11 cellular contexts compared by ENCODE assay signal in the genomic region with DNA sequence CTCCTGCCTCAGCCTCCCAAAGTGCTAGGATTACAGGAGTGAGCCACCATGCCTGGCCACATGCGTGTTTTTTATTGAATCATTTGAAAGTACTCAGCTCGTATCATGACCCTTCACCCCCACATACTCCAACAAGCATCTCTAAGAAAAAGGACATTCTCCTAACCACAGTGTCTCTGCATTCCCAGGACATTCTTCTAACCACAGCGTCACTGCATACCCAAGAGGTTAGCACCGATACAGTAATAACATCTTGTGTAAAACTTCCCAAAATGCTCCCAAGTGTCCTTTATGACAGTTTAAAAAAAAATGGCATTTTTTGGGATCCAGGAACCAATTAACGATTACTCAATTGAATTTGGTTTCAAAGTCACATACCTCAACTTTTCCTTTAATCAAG. TPM values are rescaled to one million over a fixed set of nuclear protein-coding genes. Genes with fewer than 3 reads are reported as not detected.
A peak's percentile ranks its signal among the peaks of the same experiment; 100 is the strongest.
DNase-seq lines count a peak whose midpoint lies in the region; ATAC-seq and TF ChIP-seq lines count a peak whose summit lies in the region.
"Had no signal": no experiment of that assay in that cellular context is flagged by ENCODE, and none has a peak within 500 bp of the region (broad histone marks: within the 10 kb centered on the region; RNA-seq: fewer than 3 reads in every experiment).

No MANE protein-coding gene starts in this region.

- H3K4me3 Mint-ChIP-seq in stimulated activated effector memory CD8-positive, alpha-beta T cell treated with anti-CD3 and anti-CD28 coated beads, Interleukin-12 subunit alpha, Interleukin-12 subunit beta, amount 100 ng/mL, for 72 hours, result no peak overlapping the region

- no peaks in the 10 kb centered on the region for H3K9me3 ChIP-seq in MG63

- TF ChIP-seq CTCF in AG10803 (conservative IDR thresholded peaks at IDR 0.05; ENCODE audit: low read length), result no peak

- H3K4me1 Mint-ChIP-seq in stimulated activated effector memory CD8-positive, alpha-beta T cell treated with anti-CD3 and anti-CD28 coated beads, Interleukin-12 subunit alpha, Interleukin-12 subunit beta, amount 100 ng/mL, for 72 hours, result peaks cover 27% of the 10 kb centered on the region

- H3K4me3 ChIP-seq in AG10803 (ENCODE audit: low read length), result no peak overlapping the region
- no peak overlapping the region for H3K4me3 ChIP-seq in MG63
- H3K4me3 ChIP-seq: cardiac muscle cell had no signal

- H3K27me3 ChIP-seq in MG63, result no peaks in the 10 kb centered on the region
- H3K27me3 ChIP-seq: cardiac muscle cell had no signal

- H3K27ac ChIP-seq in epithelial cell of prostate, result peak overlapping the region; percentile 92

- ATAC-seq in GM21717 (IDR thresholded peaks at IDR 0.05; ENCODE audit: unreplicated experiment) (no peak), HG02623 (IDR thresholded peaks at IDR 0.05; ENCODE audit: unreplicated experiment) (no peak)
- no peak for ATAC-seq in stimulated activated effector memory CD8-positive, alpha-beta T cell treated with anti-CD3 and anti-CD28 coated beads, Interleukin-12 subunit alpha, Interleukin-12 subunit beta, amount 100 ng/mL, for 72 hours

- no peak overlapping the region for H3K27ac Mint-ChIP-seq in stimulated activated effector memory CD8-positive, alpha-beta T cell treated with anti-CD3 and anti-CD28 coated beads, Interleukin-12 subunit alpha, Interleukin-12 subunit beta, amount 100 ng/mL, for 72 hours

- H3K9me3 Mint-ChIP-seq in stimulated activated effector memory CD8-positive, alpha-beta T cell treated with anti-CD3 and anti-CD28 coated beads, Interleukin-12 subunit alpha, Interleukin-12 subunit beta, amount 100 ng/mL, for 72 hours, result no peaks in the 10 kb centered on the region

- DNase-seq in AG10803 (ENCODE audit: low read depth) (peak; percentile 99), MG63 (peak; percentile 53), epithelial cell of prostate (ENCODE audit: low read depth, low spot score) (no peak), non-pigmented ciliary epithelial cell (ENCODE audit: low read depth) (peak; percentile 91), UCSD-AML1 (lab: John Stamatoyannopoulos, UW; ENCODE audit: unreplicated experiment) (no peak)
- no peak for DNase-seq in stimulated activated effector memory CD8-positive, alpha-beta T cell treated with anti-CD3 and anti-CD28 coated beads, Interleukin-12 subunit alpha, Interleukin-12 subunit beta, amount 100 ng/mL, for 72 hours (ENCODE audit: low spot score in 2 of 2)
- DNase-seq: COR-L47, NCI-H1048 had no signal

- peaks cover 6% of the 10 kb centered on the region for H3K36me3 ChIP-seq in MG63
- H3K36me3 ChIP-seq: cardiac muscle cell had no signal

- H3K36me3 Mint-ChIP-seq in stimulated activated effector memory CD8-positive, alpha-beta T cell treated with anti-CD3 and anti-CD28 coated beads, Interleukin-12 subunit alpha, Interleukin-12 subunit beta, amount 100 ng/mL, for 72 hours, result no peaks in the 10 kb centered on the region

RNA-seq across cellular contexts. Expression of gene FLNB, which starts 39.6 kb away (rescaled TPM):
- 103 and 128 TPM in 2 replicates for total RNA-seq in MG63 (2014; rRNA removed; shearing (Covaris generic); ENCODE audit: low replicate concordance)

Comparison
In these comparisons a context has a peak if more than half of its experiments do, and no peak if none do; other contexts are left out.
1. DNase-seq: peak in AG10803 (single experiment), MG63 (single experiment) and non-pigmented ciliary epithelial cell (single experiment); none in epithelial cell of prostate (single experiment), UCSD-AML1 (single experiment) and stimulated activated effector memory CD8-positive, alpha-beta T cell treated with anti-CD3 and anti-CD28 coated beads, Interleukin-12 subunit alpha, Interleukin-12 subunit beta, amount 100 ng/mL, for 72 hours (0 of 2).